Comparison of ENCODE assay signal across 24 cellular contexts in the genomic region with DNA sequence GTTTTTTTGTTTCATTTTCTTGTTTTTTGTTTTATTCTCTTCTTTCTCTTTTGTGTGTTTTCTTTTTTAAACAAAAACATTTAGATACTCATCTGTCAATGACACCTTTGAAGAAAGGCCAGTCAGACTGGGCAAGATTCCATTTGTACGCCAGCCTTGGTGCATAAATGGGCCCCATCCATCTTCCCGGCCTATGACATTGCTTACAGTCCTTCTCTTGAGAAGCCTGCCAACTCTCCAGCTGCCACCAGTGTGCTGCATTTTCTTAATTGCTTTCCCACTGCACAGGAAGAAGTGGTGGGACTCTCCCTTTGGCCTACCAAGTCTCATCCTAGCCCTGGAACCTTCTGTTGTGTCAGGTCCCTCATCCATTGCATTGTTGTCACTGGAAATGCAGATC. TPM values are rescaled to one million over a fixed set of nuclear protein-coding genes. Genes with fewer than 3 reads are reported as not detected.
"Had no signal": no experiment of that assay in that cellular context is flagged by ENCODE, and none has a peak within 500 bp of the region (broad histone marks: within the 10 kb centered on the region; RNA-seq: fewer than 3 reads in every experiment).

No MANE protein-coding gene starts in this region.

- H3K36me3 ChIP-seq: breast epithelium, stomach had no signal

- H3K4me3 ChIP-seq: breast epithelium, stomach, testis had no signal

- H3K4me1 ChIP-seq: breast epithelium, testis had no signal

- H3K4me3 Mint-ChIP-seq: activated B cell treated with CpG ODN at 0.5 μM for 24 hours; activated CD4-positive, alpha-beta T cell treated with anti-CD3 and anti-CD28 coated beads, Interleukin-2, amount 10 ng/mL, durations not matched to agents 24 days and 14 days; activated CD8-positive, alpha-beta T cell treated with anti-CD3 and anti-CD28 coated beads, Interleukin-2, amount 10 ng/mL, durations not matched to agents 7 days and 5 days; activated naive CD8-positive, alpha-beta T cell treated with anti-CD3 and anti-CD28 coated beads, Interleukin-2, amount 10 ng/mL, durations not matched to agents 7 days and 5 days; activated T-helper 1 cell treated with anti-CD3 and anti-CD28 coated beads, Interleukin-12 subunit alpha, Interleukin-12 subunit beta, Interleukin-2, Interleukin-4 antibody, amounts not matched to agents 30 ng/mL and 10 ng/mL and 1 ng/mL, durations not matched to agents 14 hours and 24 hours and 36 hours; neural crest cell had no signal

- H3K9me3 ChIP-seq: breast epithelium, stomach, testis had no signal

- H3K27me3 ChIP-seq: breast epithelium, stomach, testis had no signal

- H3K4me1 Mint-ChIP-seq: activated B cell treated with CpG ODN at 0.5 μM for 24 hours; activated CD4-positive, alpha-beta T cell treated with anti-CD3 and anti-CD28 coated beads, Interleukin-2, amount 10 ng/mL, durations not matched to agents 24 days and 14 days; activated naive CD8-positive, alpha-beta T cell treated with anti-CD3 and anti-CD28 coated beads, Interleukin-2, amount 10 ng/mL, durations not matched to agents 7 days and 5 days had no signal

- ATAC-seq: activated CD8-positive, alpha-beta T cell treated with anti-CD3 and anti-CD28 coated beads, Interleukin-2, amount 10 ng/mL, durations not matched to agents 7 days and 5 days; sciatic nerve had no signal

- H3K27ac Mint-ChIP-seq: activated B cell treated with CpG ODN at 0.5 μM for 24 hours; activated CD4-positive, alpha-beta T cell treated with anti-CD3 and anti-CD28 coated beads, Interleukin-2, amount 10 ng/mL, durations not matched to agents 24 days and 14 days; activated CD8-positive, alpha-beta T cell treated with anti-CD3 and anti-CD28 coated beads, Interleukin-2, amount 10 ng/mL, durations not matched to agents 7 days and 5 days; activated naive CD8-positive, alpha-beta T cell treated with anti-CD3 and anti-CD28 coated beads, Interleukin-2, amount 10 ng/mL, durations not matched to agents 7 days and 5 days; activated T-helper 1 cell treated with anti-CD3 and anti-CD28 coated beads, Interleukin-12 subunit alpha, Interleukin-12 subunit beta, Interleukin-2, Interleukin-4 antibody, amounts not matched to agents 30 ng/mL and 10 ng/mL and 1 ng/mL, durations not matched to agents 14 hours and 24 hours and 36 hours had no signal

- DNase-seq: activated B cell treated with CpG ODN at 0.5 μM for 24 hours; activated CD4-positive, alpha-beta T cell treated with anti-CD3 and anti-CD28 coated beads, Interleukin-2, amount 10 ng/mL, durations not matched to agents 24 days and 14 days; activated CD8-positive, alpha-beta memory T cell treated with anti-CD3 and anti-CD28 coated beads, Interleukin-2, amount 50 U/mL, for 4 hours; activated CD8-positive, alpha-beta T cell treated with anti-CD3 and anti-CD28 coated beads, Interleukin-2, amount 10 ng/mL, durations not matched to agents 7 days and 5 days; activated naive CD8-positive, alpha-beta T cell treated with anti-CD3 and anti-CD28 coated beads, Interleukin-2, amount 10 ng/mL, durations not matched to agents 7 days and 5 days; anterior cingulate cortex; hypothalamus; stimulated activated CD4-positive, alpha-beta T cell treated with anti-CD3 and anti-CD28 coated beads, Interleukin-1b, Interleukin-23, amount 100 ng/mL, for 48 hours; stomach; T-helper 2 cell; testis had no signal

- H3K27ac ChIP-seq: breast epithelium, testis had no signal

- H3K36me3 Mint-ChIP-seq: activated naive CD8-positive, alpha-beta T cell treated with anti-CD3 and anti-CD28 coated beads, Interleukin-2, amount 10 ng/mL, durations not matched to agents 7 days and 5 days had no signal

- H3K9me3 Mint-ChIP-seq: activated B cell treated with CpG ODN at 0.5 μM for 24 hours; activated CD4-positive, alpha-beta T cell treated with anti-CD3 and anti-CD28 coated beads, Interleukin-2, amount 10 ng/mL, durations not matched to agents 24 days and 14 days; activated naive CD8-positive, alpha-beta T cell treated with anti-CD3 and anti-CD28 coated beads, Interleukin-2, amount 10 ng/mL, durations not matched to agents 7 days and 5 days; activated T-helper 1 cell treated with anti-CD3 and anti-CD28 coated beads, Interleukin-12 subunit alpha, Interleukin-12 subunit beta, Interleukin-2, Interleukin-4 antibody, amounts not matched to agents 30 ng/mL and 10 ng/mL and 1 ng/mL, durations not matched to agents 14 hours and 24 hours and 36 hours; neural crest cell had no signal

- H3K27me3 Mint-ChIP-seq: activated B cell treated with CpG ODN at 0.5 μM for 24 hours; activated CD4-positive, alpha-beta T cell treated with anti-CD3 and anti-CD28 coated beads, Interleukin-2, amount 10 ng/mL, durations not matched to agents 24 days and 14 days; activated naive CD8-positive, alpha-beta T cell treated with anti-CD3 and anti-CD28 coated beads, Interleukin-2, amount 10 ng/mL, durations not matched to agents 7 days and 5 days had no signal

RNA-seq across cellular contexts. Expression of a gene that starts 25.6 kb away (rescaled TPM):
- total RNA-seq: activated B cell treated with CpG ODN at 0.5 μM for 24 hours; activated CD4-positive, alpha-beta T cell treated with anti-CD3 and anti-CD28 coated beads, Interleukin-2, amount 10 ng/mL, durations not matched to agents 24 days and 14 days; activated CD8-positive, alpha-beta T cell treated with anti-CD3 and anti-CD28 coated beads, Interleukin-2, amount 10 ng/mL, durations not matched to agents 7 days and 5 days; activated naive CD8-positive, alpha-beta T cell treated with anti-CD3 and anti-CD28 coated beads, Interleukin-2, amount 10 ng/mL, durations not matched to agents 7 days and 5 days; activated T-helper 1 cell treated with anti-CD3 and anti-CD28 coated beads, Interleukin-12 subunit alpha, Interleukin-12 subunit beta, Interleukin-2, Interleukin-4 antibody, amounts not matched to agents 30 ng/mL and 10 ng/mL and 1 ng/mL, durations not matched to agents 14 hours and 24 hours and 36 hours; breast epithelium; cerebellum; dermis microvascular lymphatic vessel endothelial cell; epithelial cell of proximal tubule; glomerular endothelial cell; kidney epithelial cell; liver; neural crest cell; osteoblast; pulmonary artery endothelial cell; sciatic nerve; stomach; testis; ureter had no signal
- polyA plus RNA-seq: liver, stomach had no signal
